18 cellular contexts compared by ENCODE assay signal in genomic region chr11:69941546-69942332, GRCh38.
DNase-seq lines count a peak whose midpoint lies in the region; ATAC-seq, FAIRE-seq and TF ChIP-seq lines count a peak whose summit lies in the region.
"Had no signal": no experiment of that assay in that cellular context is flagged by ENCODE, and none has a peak within 500 bp of the region (broad histone marks: within the 10 kb centered on the region; RNA-seq: fewer than 3 reads in every experiment).

No MANE protein-coding gene starts in this region.

- H3K27me3 Mint-ChIP-seq in glutamatergic neuron (ENCODE audit: unreplicated experiment) = peaks cover 3% of the 10 kb centered on the region

- DNase-seq in Right ventricle myocardium superior (peak; percentile 9), cardiac septum (ENCODE audit: low spot score) (no peak), glutamatergic neuron (peak; percentile 16), posterior vena cava (ENCODE audit: low spot score) (peak; percentile 50), uterus (no peak), GM12892 (ENCODE audit: insufficient read length) (no peak), hepatic stellate cell (ENCODE audit: low spot score) (no peak)
- DNase-seq: 8988T; CD8-positive, alpha-beta T cell; HCEC 1CT; NCI-H1436; NCI-H2029; NCI-H748 treated with DMSO at 0.1 percent for 48 hours had no signal

- no peak for ATAC-seq in Right ventricle myocardium superior (ENCODE audit: poor library complexity)
- ATAC-seq in HG03280 (IDR thresholded peaks at IDR 0.05; ENCODE audit: unreplicated experiment) = no peak
- ATAC-seq: CD8-positive, alpha-beta T cell had no signal

- intact Hi-C loops in Right ventricle myocardium superior (cut with DNase I) (no loop called here), cardiac septum (cut with DNase I) (loop anchor here (5.0 kb wide), 1 partner anchor 141 kb away; no protein-coding TSS in a partner anchor), posterior vena cava (cut with DNase I) (no loop called here), uterus (cut with DNase I; ENCODE audit: low total_unique reads) (no loop called here)

- H3K4me3 ChIP-seq in uterus = no peak overlapping the region

- H3K4me1 ChIP-seq in uterus = peaks cover 0 to 6% of the 10 kb centered on the region in 2 donors

- H3K27ac ChIP-seq in uterus = peak overlapping the region; percentile 7 to 15
- H3K27ac ChIP-seq: HL-60, RWPE1 had no signal

- TF ChIP-seq POLR2A in uterus (IDR thresholded peaks at IDR 0.05) (no peak), GM12892 (IDR thresholded peaks at IDR 0.05; ENCODE audit: low read depth, low read length) (no peak)

- H3K9me3 ChIP-seq in uterus = no peaks in the 10 kb centered on the region

- no peaks in the 10 kb centered on the region for H3K4me1 Mint-ChIP-seq in glutamatergic neuron (ENCODE audit: low read depth, unreplicated experiment)
- H3K4me1 Mint-ChIP-seq: IgD-negative memory B cell had no signal

- no peaks in the 10 kb centered on the region for H3K9me3 Mint-ChIP-seq in glutamatergic neuron (ENCODE audit: unreplicated experiment)
- H3K9me3 Mint-ChIP-seq: CD8-positive, alpha-beta T cell had no signal

- no peaks in the 10 kb centered on the region for H3K36me3 ChIP-seq in uterus

- no peaks in the 10 kb centered on the region for H3K27me3 ChIP-seq in uterus

- no peak overlapping the region for H3K4me3 Mint-ChIP-seq in glutamatergic neuron (ENCODE audit: unreplicated experiment)
- H3K4me3 Mint-ChIP-seq: CD8-positive, alpha-beta T cell; IgD-negative memory B cell had no signal

- TF ChIP-seq CTCF in glutamatergic neuron (IDR thresholded peaks at IDR 0.05; ENCODE audit: partially characterized antibody, unreplicated experiment) (no peak), uterus (IDR thresholded peaks at IDR 0.05) (no peak)

- no peaks in the 10 kb centered on the region for H3K36me3 Mint-ChIP-seq in glutamatergic neuron (ENCODE audit: unreplicated experiment)
- H3K36me3 Mint-ChIP-seq: CD8-positive, alpha-beta T cell; IgD-negative memory B cell had no signal

- no peak for FAIRE-seq in GM12892 (lab: Jason Lieb, UNC)
- FAIRE-seq: HTR-8/SVneo had no signal

- no peak overlapping the region for H3K27ac Mint-ChIP-seq in glutamatergic neuron (ENCODE audit: unreplicated experiment)
- H3K27ac Mint-ChIP-seq: CD8-positive, alpha-beta T cell; IgD-negative memory B cell had no signal

Comparison
In these comparisons a context has a peak if more than half of its experiments do, and no peak if none do; other contexts are left out.
1. DNase-seq: peak in Right ventricle myocardium superior (single experiment), glutamatergic neuron (single experiment) and posterior vena cava (single experiment); none in cardiac septum (single experiment), uterus (0 of 2), GM12892 (single experiment) and hepatic stellate cell (single experiment).